ENCODE assay signal across 1 cellular context in the genomic region with DNA sequence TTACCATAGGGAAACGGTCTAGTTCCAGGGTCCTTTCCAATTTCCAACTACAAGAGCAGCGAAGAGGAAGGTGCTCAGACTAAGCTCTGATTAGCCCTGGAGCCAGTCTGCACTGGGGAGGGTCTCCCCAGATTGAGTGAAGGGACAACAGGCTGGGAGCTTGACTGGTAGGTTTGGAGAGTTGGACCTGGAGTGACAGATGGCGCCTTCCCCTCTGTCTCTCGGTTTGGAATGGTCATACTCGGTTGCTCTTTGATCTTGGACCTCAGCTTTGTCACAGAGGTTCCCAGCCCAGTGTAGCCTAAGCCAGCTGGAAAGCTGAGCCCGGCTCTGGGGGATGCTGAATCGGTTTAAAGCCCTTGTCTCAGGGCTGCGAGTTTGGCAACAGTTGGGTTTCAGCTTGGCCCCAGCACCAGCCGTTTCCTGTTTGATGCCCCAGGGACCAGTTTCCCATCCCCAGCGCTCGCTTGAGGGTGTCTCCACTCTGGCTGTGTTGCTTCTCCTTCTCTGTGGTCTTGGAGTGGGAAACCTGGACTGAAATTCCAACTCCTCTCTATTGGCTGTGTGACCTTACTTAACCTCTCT.
A peak's percentile ranks its signal among the peaks of the same experiment; 100 is the strongest.
TF ChIP-seq lines count a peak whose summit lies in the region.

No MANE protein-coding gene starts in this region.

TF ChIP-seq in GM12878, 131 proteins besides CTCF, POLR2A, EP300 and RAD21 (continued from another document and continues in another):
- TF ChIP-seq, protein P1, sequence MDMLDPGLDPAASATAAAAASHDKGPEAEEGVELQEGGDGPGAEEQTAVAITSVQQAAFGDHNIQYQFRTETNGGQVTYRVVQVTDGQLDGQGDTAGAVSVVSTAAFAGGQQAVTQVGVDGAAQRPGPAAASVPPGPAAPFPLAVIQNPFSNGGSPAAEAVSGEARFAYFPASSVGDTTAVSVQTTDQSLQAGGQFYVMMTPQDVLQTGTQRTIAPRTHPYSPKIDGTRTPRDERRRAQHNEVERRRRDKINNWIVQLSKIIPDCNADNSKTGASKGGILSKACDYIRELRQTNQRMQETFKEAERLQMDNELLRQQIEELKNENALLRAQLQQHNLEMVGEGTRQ (IDR thresholded peaks at IDR 0.05; ENCODE audit: borderline replicate concordance, low read depth, low read length) = no peak
- peak; percentile 66 for TF ChIP-seq PAX5 (IDR thresholded peaks at IDR 0.05; ENCODE audit: borderline replicate concordance, low read depth, low read length)
- no peak for TF ChIP-seq NBN (IDR thresholded peaks at IDR 0.05)
- no peak for TF ChIP-seq HDAC2 (IDR thresholded peaks at IDR 0.05)
- TF ChIP-seq, protein P2, sequence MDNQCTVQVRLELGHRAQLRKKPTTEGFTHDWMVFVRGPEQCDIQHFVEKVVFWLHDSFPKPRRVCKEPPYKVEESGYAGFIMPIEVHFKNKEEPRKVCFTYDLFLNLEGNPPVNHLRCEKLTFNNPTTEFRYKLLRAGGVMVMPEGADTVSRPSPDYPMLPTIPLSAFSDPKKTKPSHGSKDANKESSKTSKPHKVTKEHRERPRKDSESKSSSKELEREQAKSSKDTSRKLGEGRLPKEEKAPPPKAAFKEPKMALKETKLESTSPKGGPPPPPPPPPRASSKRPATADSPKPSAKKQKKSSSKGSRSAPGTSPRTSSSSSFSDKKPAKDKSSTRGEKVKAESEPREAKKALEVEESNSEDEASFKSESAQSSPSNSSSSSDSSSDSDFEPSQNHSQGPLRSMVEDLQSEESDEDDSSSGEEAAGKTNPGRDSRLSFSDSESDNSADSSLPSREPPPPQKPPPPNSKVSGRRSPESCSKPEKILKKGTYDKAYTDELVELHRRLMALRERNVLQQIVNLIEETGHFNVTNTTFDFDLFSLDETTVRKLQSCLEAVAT (IDR thresholded peaks at IDR 0.05) = no peak
- no peak for TF ChIP-seq ZBED1 (IDR thresholded peaks at IDR 0.05; ENCODE audit: borderline replicate concordance)
- no peak for TF ChIP-seq SP1 (IDR thresholded peaks at IDR 0.05; ENCODE audit: low read depth, low read length)
- TF ChIP-seq MEF2A (IDR thresholded peaks at IDR 0.05; ENCODE audit: insufficient read depth, low read depth, low read length) = no peak
- TF ChIP-seq SIN3A (IDR thresholded peaks at IDR 0.05; ENCODE audit: low read depth, low read length) = 0 out of 2 replicates have a peak, but pooled peaks have one; percentile 53
- TF ChIP-seq GATAD2B (conservative IDR thresholded peaks at IDR 0.05; ENCODE audit: low read depth) = peak; percentile 57; the same call in 1 of the 2 replicates
- TF ChIP-seq IKZF1 (conservative IDR thresholded peaks at IDR 0.05) = peak; percentile 72
- TF ChIP-seq RCOR1 (conservative IDR thresholded peaks at IDR 0.05; ENCODE audit: low read depth, low read length) = no peak
- TF ChIP-seq, protein P3, sequence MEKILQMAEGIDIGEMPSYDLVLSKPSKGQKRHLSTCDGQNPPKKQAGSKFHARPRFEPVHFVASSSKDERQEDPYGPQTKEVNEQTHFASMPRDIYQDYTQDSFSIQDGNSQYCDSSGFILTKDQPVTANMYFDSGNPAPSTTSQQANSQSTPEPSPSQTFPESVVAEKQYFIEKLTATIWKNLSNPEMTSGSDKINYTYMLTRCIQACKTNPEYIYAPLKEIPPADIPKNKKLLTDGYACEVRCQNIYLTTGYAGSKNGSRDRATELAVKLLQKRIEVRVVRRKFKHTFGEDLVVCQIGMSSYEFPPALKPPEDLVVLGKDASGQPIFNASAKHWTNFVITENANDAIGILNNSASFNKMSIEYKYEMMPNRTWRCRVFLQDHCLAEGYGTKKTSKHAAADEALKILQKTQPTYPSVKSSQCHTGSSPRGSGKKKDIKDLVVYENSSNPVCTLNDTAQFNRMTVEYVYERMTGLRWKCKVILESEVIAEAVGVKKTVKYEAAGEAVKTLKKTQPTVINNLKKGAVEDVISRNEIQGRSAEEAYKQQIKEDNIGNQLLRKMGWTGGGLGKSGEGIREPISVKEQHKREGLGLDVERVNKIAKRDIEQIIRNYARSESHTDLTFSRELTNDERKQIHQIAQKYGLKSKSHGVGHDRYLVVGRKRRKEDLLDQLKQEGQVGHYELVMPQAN (conservative IDR thresholded peaks at IDR 0.05) = peak; percentile 52; the same call in 1 of the 2 replicates
- no peak for TF ChIP-seq ZNF24 (IDR thresholded peaks at IDR 0.05)
- TF ChIP-seq, protein P4, sequence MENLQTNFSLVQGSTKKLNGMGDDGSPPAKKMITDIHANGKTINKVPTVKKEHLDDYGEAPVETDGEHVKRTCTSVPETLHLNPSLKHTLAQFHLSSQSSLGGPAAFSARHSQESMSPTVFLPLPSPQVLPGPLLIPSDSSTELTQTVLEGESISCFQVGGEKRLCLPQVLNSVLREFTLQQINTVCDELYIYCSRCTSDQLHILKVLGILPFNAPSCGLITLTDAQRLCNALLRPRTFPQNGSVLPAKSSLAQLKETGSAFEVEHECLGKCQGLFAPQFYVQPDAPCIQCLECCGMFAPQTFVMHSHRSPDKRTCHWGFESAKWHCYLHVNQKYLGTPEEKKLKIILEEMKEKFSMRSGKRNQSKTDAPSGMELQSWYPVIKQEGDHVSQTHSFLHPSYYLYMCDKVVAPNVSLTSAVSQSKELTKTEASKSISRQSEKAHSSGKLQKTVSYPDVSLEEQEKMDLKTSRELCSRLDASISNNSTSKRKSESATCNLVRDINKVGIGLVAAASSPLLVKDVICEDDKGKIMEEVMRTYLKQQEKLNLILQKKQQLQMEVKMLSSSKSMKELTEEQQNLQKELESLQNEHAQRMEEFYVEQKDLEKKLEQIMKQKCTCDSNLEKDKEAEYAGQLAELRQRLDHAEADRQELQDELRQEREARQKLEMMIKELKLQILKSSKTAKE (IDR thresholded peaks at IDR 0.05; ENCODE audit: low read depth, poor library complexity, severe bottlenecking) = no peak
- 0 out of 2 replicates have a peak, but pooled peaks have one; percentile 6 for TF ChIP-seq MTA2 (IDR thresholded peaks at IDR 0.05; ENCODE audit: low read depth)
- TF ChIP-seq SIX5 (IDR thresholded peaks at IDR 0.05; ENCODE audit: low read depth, low read length, severe bottlenecking) = no peak
- TF ChIP-seq SUPT20H (IDR thresholded peaks at IDR 0.05; ENCODE audit: borderline replicate concordance, control insufficient read depth, low read depth, low read length) = no peak
- no peak for TF ChIP-seq JUNB (IDR thresholded peaks at IDR 0.05)
- TF ChIP-seq FOS (IDR thresholded peaks at IDR 0.05; ENCODE audit: borderline replicate concordance, extremely low read depth, insufficient read length) = no peak
- TF ChIP-seq, protein P5, sequence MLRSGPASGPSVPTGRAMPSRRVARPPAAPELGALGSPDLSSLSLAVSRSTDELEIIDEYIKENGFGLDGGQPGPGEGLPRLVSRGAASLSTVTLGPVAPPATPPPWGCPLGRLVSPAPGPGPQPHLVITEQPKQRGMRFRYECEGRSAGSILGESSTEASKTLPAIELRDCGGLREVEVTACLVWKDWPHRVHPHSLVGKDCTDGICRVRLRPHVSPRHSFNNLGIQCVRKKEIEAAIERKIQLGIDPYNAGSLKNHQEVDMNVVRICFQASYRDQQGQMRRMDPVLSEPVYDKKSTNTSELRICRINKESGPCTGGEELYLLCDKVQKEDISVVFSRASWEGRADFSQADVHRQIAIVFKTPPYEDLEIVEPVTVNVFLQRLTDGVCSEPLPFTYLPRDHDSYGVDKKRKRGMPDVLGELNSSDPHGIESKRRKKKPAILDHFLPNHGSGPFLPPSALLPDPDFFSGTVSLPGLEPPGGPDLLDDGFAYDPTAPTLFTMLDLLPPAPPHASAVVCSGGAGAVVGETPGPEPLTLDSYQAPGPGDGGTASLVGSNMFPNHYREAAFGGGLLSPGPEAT (IDR thresholded peaks at IDR 0.05; ENCODE audit: low read depth) = no peak
- TF ChIP-seq, protein P6, sequence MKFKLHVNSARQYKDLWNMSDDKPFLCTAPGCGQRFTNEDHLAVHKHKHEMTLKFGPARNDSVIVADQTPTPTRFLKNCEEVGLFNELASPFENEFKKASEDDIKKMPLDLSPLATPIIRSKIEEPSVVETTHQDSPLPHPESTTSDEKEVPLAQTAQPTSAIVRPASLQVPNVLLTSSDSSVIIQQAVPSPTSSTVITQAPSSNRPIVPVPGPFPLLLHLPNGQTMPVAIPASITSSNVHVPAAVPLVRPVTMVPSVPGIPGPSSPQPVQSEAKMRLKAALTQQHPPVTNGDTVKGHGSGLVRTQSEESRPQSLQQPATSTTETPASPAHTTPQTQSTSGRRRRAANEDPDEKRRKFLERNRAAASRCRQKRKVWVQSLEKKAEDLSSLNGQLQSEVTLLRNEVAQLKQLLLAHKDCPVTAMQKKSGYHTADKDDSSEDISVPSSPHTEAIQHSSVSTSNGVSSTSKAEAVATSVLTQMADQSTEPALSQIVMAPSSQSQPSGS (IDR thresholded peaks at IDR 0.05; ENCODE audit: low read length) = no peak
- TF ChIP-seq, protein P7, sequence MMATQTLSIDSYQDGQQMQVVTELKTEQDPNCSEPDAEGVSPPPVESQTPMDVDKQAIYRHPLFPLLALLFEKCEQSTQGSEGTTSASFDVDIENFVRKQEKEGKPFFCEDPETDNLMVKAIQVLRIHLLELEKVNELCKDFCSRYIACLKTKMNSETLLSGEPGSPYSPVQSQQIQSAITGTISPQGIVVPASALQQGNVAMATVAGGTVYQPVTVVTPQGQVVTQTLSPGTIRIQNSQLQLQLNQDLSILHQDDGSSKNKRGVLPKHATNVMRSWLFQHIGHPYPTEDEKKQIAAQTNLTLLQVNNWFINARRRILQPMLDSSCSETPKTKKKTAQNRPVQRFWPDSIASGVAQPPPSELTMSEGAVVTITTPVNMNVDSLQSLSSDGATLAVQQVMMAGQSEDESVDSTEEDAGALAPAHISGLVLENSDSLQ (IDR thresholded peaks at IDR 0.05) = peak; percentile 54
- TF ChIP-seq NFYA (IDR thresholded peaks at IDR 0.05; ENCODE audit: borderline replicate concordance, low read depth, low read length) = no peak
- TF ChIP-seq, protein P8, sequence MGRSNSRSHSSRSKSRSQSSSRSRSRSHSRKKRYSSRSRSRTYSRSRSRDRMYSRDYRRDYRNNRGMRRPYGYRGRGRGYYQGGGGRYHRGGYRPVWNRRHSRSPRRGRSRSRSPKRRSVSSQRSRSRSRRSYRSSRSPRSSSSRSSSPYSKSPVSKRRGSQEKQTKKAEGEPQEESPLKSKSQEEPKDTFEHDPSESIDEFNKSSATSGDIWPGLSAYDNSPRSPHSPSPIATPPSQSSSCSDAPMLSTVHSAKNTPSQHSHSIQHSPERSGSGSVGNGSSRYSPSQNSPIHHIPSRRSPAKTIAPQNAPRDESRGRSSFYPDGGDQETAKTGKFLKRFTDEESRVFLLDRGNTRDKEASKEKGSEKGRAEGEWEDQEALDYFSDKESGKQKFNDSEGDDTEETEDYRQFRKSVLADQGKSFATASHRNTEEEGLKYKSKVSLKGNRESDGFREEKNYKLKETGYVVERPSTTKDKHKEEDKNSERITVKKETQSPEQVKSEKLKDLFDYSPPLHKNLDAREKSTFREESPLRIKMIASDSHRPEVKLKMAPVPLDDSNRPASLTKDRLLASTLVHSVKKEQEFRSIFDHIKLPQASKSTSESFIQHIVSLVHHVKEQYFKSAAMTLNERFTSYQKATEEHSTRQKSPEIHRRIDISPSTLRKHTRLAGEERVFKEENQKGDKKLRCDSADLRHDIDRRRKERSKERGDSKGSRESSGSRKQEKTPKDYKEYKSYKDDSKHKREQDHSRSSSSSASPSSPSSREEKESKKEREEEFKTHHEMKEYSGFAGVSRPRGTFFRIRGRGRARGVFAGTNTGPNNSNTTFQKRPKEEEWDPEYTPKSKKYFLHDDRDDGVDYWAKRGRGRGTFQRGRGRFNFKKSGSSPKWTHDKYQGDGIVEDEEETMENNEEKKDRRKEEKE (IDR thresholded peaks at IDR 0.05) = no peak
- TF ChIP-seq, protein P9, sequence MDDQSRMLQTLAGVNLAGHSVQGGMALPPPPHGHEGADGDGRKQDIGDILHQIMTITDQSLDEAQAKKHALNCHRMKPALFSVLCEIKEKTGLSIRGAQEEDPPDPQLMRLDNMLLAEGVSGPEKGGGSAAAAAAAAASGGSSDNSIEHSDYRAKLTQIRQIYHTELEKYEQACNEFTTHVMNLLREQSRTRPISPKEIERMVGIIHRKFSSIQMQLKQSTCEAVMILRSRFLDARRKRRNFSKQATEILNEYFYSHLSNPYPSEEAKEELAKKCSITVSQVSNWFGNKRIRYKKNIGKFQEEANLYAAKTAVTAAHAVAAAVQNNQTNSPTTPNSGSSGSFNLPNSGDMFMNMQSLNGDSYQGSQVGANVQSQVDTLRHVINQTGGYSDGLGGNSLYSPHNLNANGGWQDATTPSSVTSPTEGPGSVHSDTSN (IDR thresholded peaks at IDR 0.05; ENCODE audit: insufficient replicate concordance, low read depth, low read length) = no peak
- TF ChIP-seq, protein P10, sequence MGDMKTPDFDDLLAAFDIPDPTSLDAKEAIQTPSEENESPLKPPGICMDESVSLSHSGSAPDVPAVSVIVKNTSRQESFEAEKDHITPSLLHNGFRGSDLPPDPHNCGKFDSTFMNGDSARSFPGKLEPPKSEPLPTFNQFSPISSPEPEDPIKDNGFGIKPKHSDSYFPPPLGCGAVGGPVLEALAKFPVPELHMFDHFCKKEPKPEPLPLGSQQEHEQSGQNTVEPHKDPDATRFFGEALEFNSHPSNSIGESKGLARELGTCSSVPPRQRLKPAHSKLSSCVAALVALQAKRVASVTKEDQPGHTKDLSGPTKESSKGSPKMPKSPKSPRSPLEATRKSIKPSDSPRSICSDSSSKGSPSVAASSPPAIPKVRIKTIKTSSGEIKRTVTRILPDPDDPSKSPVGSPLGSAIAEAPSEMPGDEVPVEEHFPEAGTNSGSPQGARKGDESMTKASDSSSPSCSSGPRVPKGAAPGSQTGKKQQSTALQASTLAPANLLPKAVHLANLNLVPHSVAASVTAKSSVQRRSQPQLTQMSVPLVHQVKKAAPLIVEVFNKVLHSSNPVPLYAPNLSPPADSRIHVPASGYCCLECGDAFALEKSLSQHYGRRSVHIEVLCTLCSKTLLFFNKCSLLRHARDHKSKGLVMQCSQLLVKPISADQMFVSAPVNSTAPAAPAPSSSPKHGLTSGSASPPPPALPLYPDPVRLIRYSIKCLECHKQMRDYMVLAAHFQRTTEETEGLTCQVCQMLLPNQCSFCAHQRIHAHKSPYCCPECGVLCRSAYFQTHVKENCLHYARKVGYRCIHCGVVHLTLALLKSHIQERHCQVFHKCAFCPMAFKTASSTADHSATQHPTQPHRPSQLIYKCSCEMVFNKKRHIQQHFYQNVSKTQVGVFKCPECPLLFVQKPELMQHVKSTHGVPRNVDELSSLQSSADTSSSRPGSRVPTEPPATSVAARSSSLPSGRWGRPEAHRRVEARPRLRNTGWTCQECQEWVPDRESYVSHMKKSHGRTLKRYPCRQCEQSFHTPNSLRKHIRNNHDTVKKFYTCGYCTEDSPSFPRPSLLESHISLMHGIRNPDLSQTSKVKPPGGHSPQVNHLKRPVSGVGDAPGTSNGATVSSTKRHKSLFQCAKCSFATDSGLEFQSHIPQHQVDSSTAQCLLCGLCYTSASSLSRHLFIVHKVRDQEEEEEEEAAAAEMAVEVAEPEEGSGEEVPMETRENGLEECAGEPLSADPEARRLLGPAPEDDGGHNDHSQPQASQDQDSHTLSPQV (IDR thresholded peaks at IDR 0.05) = no peak
- TF ChIP-seq CBX5 (IDR thresholded peaks at IDR 0.05; ENCODE audit: low read depth) = no peak
- no peak for TF ChIP-seq BMI1 (IDR thresholded peaks at IDR 0.05; ENCODE audit: borderline replicate concordance)
- TF ChIP-seq YY1 (IDR thresholded peaks at IDR 0.05; ENCODE audit: low read depth, low read length) = no peak
- TF ChIP-seq STAT3 (IDR thresholded peaks at IDR 0.05; ENCODE audit: low read depth, low read length) = no peak
- TF ChIP-seq TBL1XR1 (IDR thresholded peaks at IDR 0.05; ENCODE audit: low read depth, low read length) = 0 out of 2 replicates have a peak, but pooled peaks have one; percentile 0
- TF ChIP-seq YBX1 (IDR thresholded peaks at IDR 0.05) = no peak
- TF ChIP-seq SREBF1 (IDR thresholded peaks at IDR 0.05; ENCODE audit: low read length) = no peak
- TF ChIP-seq SUZ12 (IDR thresholded peaks at IDR 0.05; ENCODE audit: unreplicated experiment) = no peak
- TF ChIP-seq BACH1 (IDR thresholded peaks at IDR 0.05; ENCODE audit: borderline replicate concordance) = no peak
- no peak for TF ChIP-seq CREB1 (IDR thresholded peaks at IDR 0.05; ENCODE audit: low read depth)
- TF ChIP-seq TAF1 (IDR thresholded peaks at IDR 0.05; ENCODE audit: borderline replicate concordance, low read depth, low read length) = 0 out of 2 replicates have a peak, but pooled peaks have one; percentile 43
- TF ChIP-seq ZNF217 (IDR thresholded peaks at IDR 0.05) = no peak; the same call in 1 of the 2 replicates
